ENCODE assay signal across 21 cellular contexts in genomic region chrX:129793604-129794191, GRCh38. TPM values are rescaled to one million over a fixed set of nuclear protein-coding genes. Genes with fewer than 3 reads are reported as not detected.
DNase-seq lines count a peak whose midpoint lies in the region; ATAC-seq, FAIRE-seq and TF ChIP-seq lines count a peak whose summit lies in the region.
"Had no signal": no experiment of that assay in that cellular context is flagged by ENCODE, and none has a peak within 500 bp of the region (broad histone marks: within the 10 kb centered on the region; RNA-seq: fewer than 3 reads in every experiment).

No MANE protein-coding gene starts in this region.

- POLR2A ChIA-PET in HepG2 (lab: Yijun Ruan, JAX) (no interaction called here), HEK293T (lab: Yijun Ruan, JAX) (no interaction called here)

- H4K20me1 ChIP-seq in HepG2 (ENCODE audit: insufficient read depth, low read length), result no peaks in the 10 kb centered on the region

- ATAC-seq in HepG2, result peak; percentile 27
- no peak for ATAC-seq in right lobe of liver
- no peak for ATAC-seq in HG03108 (IDR thresholded peaks at IDR 0.05; ENCODE audit: unreplicated experiment)

- BruUV-seq in HepG2 (replicated peaks; lab: Mats Ljungman, UMichigan), result no TSS peak

- TF ChIP-seq CTCF in HepG2 (CRISPR knock-in tag; IDR thresholded peaks at IDR 0.05), result no peak
- TF ChIP-seq CTCF in right lobe of liver (IDR thresholded peaks at IDR 0.05), result no peak
- TF ChIP-seq CTCF in stomach (IDR thresholded peaks at IDR 0.05), result no peak

- H3K27ac ChIP-seq in HepG2 (ENCODE audit: extremely low read length, insufficient read depth, low read length) (no peak overlapping the region), right lobe of liver (no peak overlapping the region), stomach (no peak overlapping the region)
- H3K27ac ChIP-seq: brain microvascular endothelial cell had no signal

- DNase-seq in HepG2 (ENCODE audit: low spot score) (no peak), right lobe of liver (no peak), NCI-H2196 treated with DMSO at 0.1 percent for 48 hours (lab: John Stamatoyannopoulos, UW; ENCODE audit: unreplicated experiment) (peak; percentile 51), mesenteric fat pad (ENCODE audit: low spot score) (peak; percentile 87), ecto neural progenitor cell (ENCODE audit: low spot score) (no peak), HEK293T (ENCODE audit: extremely low spot score) (no peak), stomach (no peak)
- DNase-seq: activated CD4-positive, alpha-beta memory T cell treated with anti-CD3 and anti-CD28 coated beads for 36 hours; brain microvascular endothelial cell; CD8-positive, alpha-beta memory T cell; foreskin melanocyte; GDM1; kidney; NCI-H1417 treated with DMSO at 0.1 percent for 48 hours; NCI-H226; RPMI8226; stimulated activated naive CD4-positive, alpha-beta T cell treated with Interleukin-2 at 50 U/mL for 16 hours; SW 1271 had no signal

- H2AFZ ChIP-seq in HepG2 (ENCODE audit: low read length), result no peak overlapping the region

- H3K4me3 ChIP-seq in HepG2 (replicated peaks in 1 of 3; ENCODE audit: insufficient read depth in 1 of 3, low read depth in 2 of 3, low read length in 3 of 3) (no peak overlapping the region), right lobe of liver (no peak overlapping the region), stomach (no peak overlapping the region)

- no peaks in the 10 kb centered on the region for H3K9me3 ChIP-seq in HepG2 (ENCODE audit: low read length)
- H3K9me3 ChIP-seq in right lobe of liver, result no peaks in the 10 kb centered on the region
- H3K9me3 ChIP-seq in stomach, result no peaks in the 10 kb centered on the region

- TF ChIP-seq EP300 in HepG2 (IDR thresholded peaks at IDR 0.05; ENCODE audit: low read depth in 2 of 2, low read length in 2 of 2), result no peak
- TF ChIP-seq EP300 in HepG2 (CRISPR knock-in tag; IDR thresholded peaks at IDR 0.05; ENCODE audit: borderline replicate concordance), result no peak
- TF ChIP-seq EP300 in stomach (IDR thresholded peaks at IDR 0.05), result no peak

- H3K27me3 ChIP-seq in HepG2 (ENCODE audit: control insufficient read depth in 1 of 2, insufficient read depth in 2 of 2, low read length in 2 of 2), result no peaks in the 10 kb centered on the region
- no peaks in the 10 kb centered on the region for H3K27me3 ChIP-seq in right lobe of liver
- no peaks in the 10 kb centered on the region for H3K27me3 ChIP-seq in stomach
- H3K27me3 ChIP-seq: brain microvascular endothelial cell had no signal

- no peaks in the 10 kb centered on the region for H3K36me3 ChIP-seq in HepG2 (replicated peaks in 1 of 2; ENCODE audit: control insufficient read depth in 1 of 2, insufficient read depth in 2 of 2, low read length in 2 of 2)
- no peaks in the 10 kb centered on the region for H3K36me3 ChIP-seq in right lobe of liver
- H3K36me3 ChIP-seq in stomach, result peaks cover 0 to 23% (median 3%) of the 10 kb centered on the region in 4 donors
- H3K36me3 ChIP-seq: brain microvascular endothelial cell had no signal

- FAIRE-seq in HepG2 (lab: Jason Lieb, UNC), result no peak
- FAIRE-seq: kidney had no signal

- H3K9ac ChIP-seq in HepG2 (ENCODE audit: insufficient read depth, low read depth, low read length), result no peak overlapping the region

- 90% methylated on average over 6 of the region's 20 CpGs for WGBS in HepG2 (ENCODE audit: low lambda C conversion rate)
- WGBS in right lobe of liver (ENCODE audit: insufficient coverage, low coverage, low lambda C conversion rate, missing lambda C conversion rate), result no CpG with 5 or more reads among the region's 20 CpGs
- WGBS in stomach, 5 donors, result 79 to 92% (median 86%) methylated on average over 7 to 20 of the region's 20 CpGs

- H3K4me2 ChIP-seq in HepG2 (ENCODE audit: low read depth, low read length), result no peak overlapping the region

- no peak for TF ChIP-seq RAD21 in HepG2 (CRISPR knock-in tag; IDR thresholded peaks at IDR 0.05)

- CTCF ChIA-PET in HepG2 (lab: Yijun Ruan, JAX; ENCODE audit: low intra/inter-chr PET ratio, low total read pairs) (no interaction called here), HEK293T (lab: Yijun Ruan, JAX) (interaction anchor here (0.6 kb wide), 1 partner anchor 232 kb away, joined by 3 read pairs; no protein-coding TSS in a partner anchor)

- no peaks in the 10 kb centered on the region for H3K4me1 ChIP-seq in HepG2 (ENCODE audit: insufficient read depth, low read length)
- H3K4me1 ChIP-seq in right lobe of liver, result no peaks in the 10 kb centered on the region
- H3K4me1 ChIP-seq in stomach, result no peaks in the 10 kb centered on the region

- intact Hi-C loops in HepG2 (cut with micrococcal nuclease; ENCODE audit: unreplicated experiment) (no loop called here), right lobe of liver (cut with DNase I) (no loop called here), stomach (cut with DNase I; ENCODE audit: low total_unique reads) (no loop called here)

- no peak for TF ChIP-seq POLR2A in HepG2 (IDR thresholded peaks at IDR 0.05; ENCODE audit: insufficient read depth in 1 of 2, low read depth in 2 of 2, low read length in 2 of 2)
- no peak for TF ChIP-seq POLR2A in right lobe of liver (IDR thresholded peaks at IDR 0.05)
- TF ChIP-seq POLR2A in stomach (IDR thresholded peaks at IDR 0.05), result no peak

- H3K79me2 ChIP-seq in HepG2 (ENCODE audit: insufficient read depth, low read length), result no peaks in the 10 kb centered on the region

- in situ Hi-C loops in HepG2 (cut with HindIII; ENCODE audit: extremely low pct_ligation_motif_present, low pct_unique_long_range_greater_than_20kb), result no loop called here

RNA-seq across cellular contexts. Expression of gene SASH3, which starts 13.9 kb away (rescaled TPM):
- total RNA-seq in HepG2 (2016; rRNA removed; fragmentation: Illumina TruSeq; extraction: Trizol) (not detected in 2 replicates), right lobe of liver (1 to 10 TPM; 1.7 to 5.7 (median 3.3) TPM), mesenteric fat pad (24.3 TPM), stomach (10 to 100 TPM in 1 of 5 donors, 1 to 10 TPM in 2, under 1 TPM in 1, not detected in 1; 0.58 to 10.7 (median 3.3) TPM)
- not detected in 2 replicates for total RNA-seq in HepG2 (2016; cell fraction: cytosol; rRNA removed; fragmentation: Illumina TruSeq; extraction: Trizol; ENCODE audit: low read depth)
- not detected in 2 replicates for total RNA-seq in HepG2 (2016; cell fraction: insoluble cytoplasmic fraction; rRNA removed; fragmentation: Illumina TruSeq; extraction: Trizol)
- not detected in 2 replicates for total RNA-seq in HepG2 (2016; cell fraction: membrane; rRNA removed; fragmentation: Illumina TruSeq; extraction: Trizol)
- not detected in 2 replicates for total RNA-seq in HepG2 (2016; cell fraction: nucleus; rRNA removed; fragmentation: Illumina TruSeq; extraction: Trizol)
- polyA plus RNA-seq in HepG2 (2011; rRNA removed) (0.08 and 0.09 TPM in 2 replicates), stomach (10 to 100 TPM in 1 of 3 donors, 1 to 10 TPM in 2; 3.5 to 12.1 (median 6.7) TPM)
- 0.11 and 0.12 TPM in 2 replicates for polyA plus RNA-seq in HepG2 (2011; cell fraction: cytosol; rRNA removed)
- polyA plus RNA-seq in HepG2 (2011; cell fraction: nucleus; rRNA removed), result 0.03 and 0.10 TPM in 2 replicates
- polyA plus RNA-seq in HepG2 (2012), result 0.11 TPM in 1 of 2 replicates, not detected in the other
- polyA plus RNA-seq in HepG2 (2016; cell fraction: cytosol; fragmentation: Illumina TruSeq; extraction: Trizol; ENCODE audit: low read depth), result not detected in 2 replicates
- not detected in 2 replicates for polyA plus RNA-seq in HepG2 (2016; cell fraction: insoluble cytoplasmic fraction; fragmentation: Illumina TruSeq; extraction: Trizol; ENCODE audit: low read depth)
- not detected in 2 replicates for polyA plus RNA-seq in HepG2 (2016; cell fraction: membrane; fragmentation: Illumina TruSeq; extraction: Trizol; ENCODE audit: low read depth)
- not detected in 2 replicates for polyA plus RNA-seq in HepG2 (2016; cell fraction: nucleus; fragmentation: Illumina TruSeq; extraction: Trizol; ENCODE audit: insufficient read depth, low read depth)
- polyA minus RNA-seq in HepG2 (2011; rRNA and poly(A)+ RNA removed; ENCODE audit: low replicate concordance), result 0.07 TPM in 1 of 2 replicates, not detected in the other
- not detected in 2 replicates for polyA minus RNA-seq in HepG2 (2011; cell fraction: cytosol; rRNA and poly(A)+ RNA removed)
- not detected in 2 replicates for polyA minus RNA-seq in HepG2 (2011; cell fraction: nucleus; rRNA and poly(A)+ RNA removed)
- total RNA-seq: epithelial cell of proximal tubule had no signal
- polyA plus RNA-seq: AG04450 had no signal

RNA-seq across cellular contexts. Expression of gene ZDHHC9, which starts 50.0 kb away (rescaled TPM):
- total RNA-seq in HepG2 (2016; rRNA removed; fragmentation: Illumina TruSeq; extraction: Trizol) (14.5 and 28.3 TPM in 2 replicates), right lobe of liver (10 to 100 TPM; 30.8 to 41.8 (median 33.6) TPM), mesenteric fat pad (71.1 TPM), stomach (10 to 100 TPM in 4 of 5 donors, not detected in 1; 17.4 to 30.1 (median 27.7) TPM)
- total RNA-seq in HepG2 (2016; cell fraction: cytosol; rRNA removed; fragmentation: Illumina TruSeq; extraction: Trizol; ENCODE audit: low read depth), result 4.3 and 4.4 TPM in 2 replicates
- total RNA-seq in HepG2 (2016; cell fraction: insoluble cytoplasmic fraction; rRNA removed; fragmentation: Illumina TruSeq; extraction: Trizol), result 15.3 and 26.5 TPM in 2 replicates
- 15.1 and 18.5 TPM in 2 replicates for total RNA-seq in HepG2 (2016; cell fraction: membrane; rRNA removed; fragmentation: Illumina TruSeq; extraction: Trizol)
- total RNA-seq in HepG2 (2016; cell fraction: nucleus; rRNA removed; fragmentation: Illumina TruSeq; extraction: Trizol), result 28.8 and 34.6 TPM in 2 replicates
- polyA plus RNA-seq in HepG2 (2011; rRNA removed) (51.9 and 53.1 TPM in 2 replicates), stomach (1 to 10 TPM; 8.1 to 9.5 (median 8.7) TPM)
- 36.0 and 50.3 TPM in 2 replicates for polyA plus RNA-seq in HepG2 (2011; cell fraction: cytosol; rRNA removed)
- polyA plus RNA-seq in HepG2 (2011; cell fraction: nucleus; rRNA removed), result 31.2 and 33.5 TPM in 2 replicates
- 40.1 and 49.9 TPM in 2 replicates for polyA plus RNA-seq in HepG2 (2012)
- 5.7 and 8.1 TPM in 2 replicates for polyA plus RNA-seq in HepG2 (2016; cell fraction: cytosol; fragmentation: Illumina TruSeq; extraction: Trizol; ENCODE audit: low read depth)
- polyA plus RNA-seq in HepG2 (2016; cell fraction: insoluble cytoplasmic fraction; fragmentation: Illumina TruSeq; extraction: Trizol; ENCODE audit: low read depth), result 16.7 and 19.3 TPM in 2 replicates
- 17.1 and 18.0 TPM in 2 replicates for polyA plus RNA-seq in HepG2 (2016; cell fraction: membrane; fragmentation: Illumina TruSeq; extraction: Trizol; ENCODE audit: low read depth)
- polyA plus RNA-seq in HepG2 (2016; cell fraction: nucleus; fragmentation: Illumina TruSeq; extraction: Trizol; ENCODE audit: insufficient read depth, low read depth), result 43.6 and 44.3 TPM in 2 replicates
- 50.7 and 145 TPM in 2 replicates for polyA minus RNA-seq in HepG2 (2011; rRNA and poly(A)+ RNA removed; ENCODE audit: low replicate concordance)
- polyA minus RNA-seq in HepG2 (2011; cell fraction: cytosol; rRNA and poly(A)+ RNA removed), result 33.1 and 49.3 TPM in 2 replicates
- polyA minus RNA-seq in HepG2 (2011; cell fraction: nucleus; rRNA and poly(A)+ RNA removed), result 46.7 and 54.3 TPM in 2 replicates

RNA-seq across cellular contexts. Expression of gene XPNPEP2, which starts 54.9 kb away (rescaled TPM):
- 0.49 and 1.1 TPM in 2 replicates for total RNA-seq in HepG2 (2016; rRNA removed; fragmentation: Illumina TruSeq; extraction: Trizol)
- not detected in 2 replicates for total RNA-seq in HepG2 (2016; cell fraction: cytosol; rRNA removed; fragmentation: Illumina TruSeq; extraction: Trizol; ENCODE audit: low read depth)
- total RNA-seq in HepG2 (2016; cell fraction: insoluble cytoplasmic fraction; rRNA removed; fragmentation: Illumina TruSeq; extraction: Trizol), result 0.34 and 1.1 TPM in 2 replicates
- 0.15 and 0.17 TPM in 2 replicates for total RNA-seq in HepG2 (2016; cell fraction: membrane; rRNA removed; fragmentation: Illumina TruSeq; extraction: Trizol)
- total RNA-seq in HepG2 (2016; cell fraction: nucleus; rRNA removed; fragmentation: Illumina TruSeq; extraction: Trizol), result 0.68 and 1.3 TPM in 2 replicates
- 1.8 and 3.8 TPM in 2 replicates for polyA plus RNA-seq in HepG2 (2011; rRNA removed)
- 1.5 and 1.7 TPM in 2 replicates for polyA plus RNA-seq in HepG2 (2011; cell fraction: cytosol; rRNA removed)
- 3.5 and 4.1 TPM in 2 replicates for polyA plus RNA-seq in HepG2 (2011; cell fraction: nucleus; rRNA removed)
- 3.9 and 5.5 TPM in 2 replicates for polyA plus RNA-seq in HepG2 (2012)
- polyA plus RNA-seq in HepG2 (2016; cell fraction: cytosol; fragmentation: Illumina TruSeq; extraction: Trizol; ENCODE audit: low read depth), result 0.06 and 0.21 TPM in 2 replicates
- polyA plus RNA-seq in HepG2 (2016; cell fraction: insoluble cytoplasmic fraction; fragmentation: Illumina TruSeq; extraction: Trizol; ENCODE audit: low read depth), result 0.59 and 0.69 TPM in 2 replicates
- polyA plus RNA-seq in HepG2 (2016; cell fraction: membrane; fragmentation: Illumina TruSeq; extraction: Trizol; ENCODE audit: low read depth), result 0.15 and 0.25 TPM in 2 replicates
- polyA plus RNA-seq in HepG2 (2016; cell fraction: nucleus; fragmentation: Illumina TruSeq; extraction: Trizol; ENCODE audit: insufficient read depth, low read depth), result 2.0 and 2.7 TPM in 2 replicates
- polyA minus RNA-seq in HepG2 (2011; rRNA and poly(A)+ RNA removed; ENCODE audit: low replicate concordance), result 2.4 TPM in 1 of 2 replicates, not detected in the other
- 0.53 and 1.3 TPM in 2 replicates for polyA minus RNA-seq in HepG2 (2011; cell fraction: cytosol; rRNA and poly(A)+ RNA removed)
- 2.1 and 2.9 TPM in 2 replicates for polyA minus RNA-seq in HepG2 (2011; cell fraction: nucleus; rRNA and poly(A)+ RNA removed)
- total RNA-seq in right lobe of liver, result 10 to 100 TPM in 4 of 6 experiments, 1 to 10 TPM in 2; 2.9 to 30.7 (median 16.5) TPM
- 9.6 TPM for total RNA-seq in mesenteric fat pad
- 10 to 100 TPM in 1 of 5 donors, 1 to 10 TPM in 3, under 1 TPM in 1; 0.72 to 16.3 (median 2.2) TPM for total RNA-seq in stomach
- 1 to 10 TPM in 1 of 3 donors, under 1 TPM in 2; 0.33 to 1.2 (median 0.92) TPM for polyA plus RNA-seq in stomach
- total RNA-seq: epithelial cell of proximal tubule had no signal

Comparison
In these comparisons a context has a peak if more than half of its experiments do, and no peak if none do; other contexts are left out.
1. DNase-seq: peak in NCI-H2196 treated with DMSO at 0.1 percent for 48 hours (single experiment) and mesenteric fat pad (single experiment); none in HepG2 (single experiment), right lobe of liver (0 of 3), ecto neural progenitor cell (single experiment), HEK293T (single experiment) and stomach (single experiment).